2 cellular contexts compared by ENCODE assay signal in genomic region chr3:39276746-39277145, GRCh38.
A peak's percentile ranks its signal among the peaks of the same experiment; 100 is the strongest.
TF ChIP-seq lines count a peak whose summit lies in the region.

No MANE protein-coding gene starts in this region.

TF ChIP-seq in K562, 482 proteins besides CTCF, POLR2A, EP300 and RAD21:
- TF ChIP-seq ZNF75A (CRISPR knock-in tag; IDR thresholded peaks at IDR 0.05): peak; percentile 60; the same call in 1 of the 2 replicates
- no peak for TF ChIP-seq MLX (CRISPR knock-in tag; conservative IDR thresholded peaks at IDR 0.05)
- TF ChIP-seq ZNF274 (IDR thresholded peaks at IDR 0.05; ENCODE audit: borderline replicate concordance, low read depth, low read length): no peak
- no peak for TF ChIP-seq SRSF3 (IDR thresholded peaks at IDR 0.05; ENCODE audit: insufficient read depth, low read length)
- no peak for TF ChIP-seq EP400 (IDR thresholded peaks at IDR 0.05)

TF ChIP-seq in GM12891, 5 proteins besides CTCF, POLR2A, EP300 and RAD21:
- TF ChIP-seq TAF1 (IDR thresholded peaks at IDR 0.05; ENCODE audit: low read depth, low read length): no peak
- no peak for TF ChIP-seq SPI1 (IDR thresholded peaks at IDR 0.05; ENCODE audit: low read depth, low read length)
- no peak for TF ChIP-seq POU2F2 (IDR thresholded peaks at IDR 0.05; ENCODE audit: low read depth, low read length)
- TF ChIP-seq POLR2AphosphoS5 (IDR thresholded peaks at IDR 0.05; ENCODE audit: low read depth, low read length): no peak
- TF ChIP-seq PAX5 (IDR thresholded peaks at IDR 0.05; ENCODE audit: insufficient read depth, low read length, severe bottlenecking): no peak
